12 cellular contexts compared by ENCODE assay signal in genomic region chr17:32496348-32497078, GRCh38. TPM values are rescaled to one million over a fixed set of nuclear protein-coding genes. Genes with fewer than 3 reads are reported as not detected.
DNase-seq lines count a peak whose midpoint lies in the region; ATAC-seq and TF ChIP-seq lines count a peak whose summit lies in the region.
"Had no signal": no experiment of that assay in that cellular context is flagged by ENCODE, and none has a peak within 500 bp of the region (broad histone marks: within the 10 kb centered on the region; RNA-seq: fewer than 3 reads in every experiment).

No MANE protein-coding gene starts in this region.

- no peaks in the 10 kb centered on the region for H4K20me1 ChIP-seq in mammary epithelial cell (ENCODE audit: insufficient read depth, low read length)

- no peaks in the 10 kb centered on the region for H3K36me3 ChIP-seq in mammary epithelial cell (ENCODE audit: insufficient read depth, low read length)
- no peaks in the 10 kb centered on the region; the same call in 1 of the 2 replicates for H3K36me3 ChIP-seq in Caco-2 (ENCODE audit: control insufficient read depth, insufficient read depth, low read length)
- H3K36me3 ChIP-seq: ovary had no signal

- DNase-seq in AG04449 (ENCODE audit: low read depth, low spot score) (peak; percentile 45), HPDE6-E6E7 (ENCODE audit: extremely low spot score) (peak; percentile 66), mammary epithelial cell (peak; percentile 73), activated gamma-delta T cell treated with Interleukin-2 at 50 U/mL for 16 hours (no peak), Caco-2 (no peak)
- DNase-seq: effector CD4-positive, alpha-beta T cell; Kasumi-1 had no signal

- H3K27ac Mint-ChIP-seq in Caco-2 (ENCODE audit: unreplicated experiment) = no peak overlapping the region
- H3K27ac Mint-ChIP-seq: activated T-helper 17 cell treated with anti-CD3 and anti-CD28 coated beads, Interleukin-2, amount 50 U/mL, for 72 hours had no signal

- H3K4me3 ChIP-seq in AG04449 (ENCODE audit: low read depth, low read length) (no peak overlapping the region), mammary epithelial cell (replicated peaks in 1 of 3; ENCODE audit: insufficient read depth in 1 of 3, low read depth in 2 of 3, low read length in 3 of 3) (no peak overlapping the region), Caco-2 (ENCODE audit: low read depth, low read length) (no peak overlapping the region)
- H3K4me3 ChIP-seq: ovary had no signal

- H3K4me1 ChIP-seq in mammary epithelial cell (ENCODE audit: insufficient read depth, low read length) (peaks cover 34% of the 10 kb centered on the region), Caco-2 (no peaks in the 10 kb centered on the region)

- H3K9me3 ChIP-seq in mammary epithelial cell (replicated peaks; ENCODE audit: insufficient read depth, low read length) (no peaks in the 10 kb centered on the region), Caco-2 (no peaks in the 10 kb centered on the region)
- H3K9me3 ChIP-seq: ovary had no signal

- no peaks in the 10 kb centered on the region for H3K27me3 ChIP-seq in mammary epithelial cell (ENCODE audit: insufficient read depth, low read length)
- H3K27me3 ChIP-seq in layer of hippocampus (ENCODE audit: control insufficient read depth, insufficient read depth, low read length) = no peaks in the 10 kb centered on the region
- H3K27me3 ChIP-seq in Caco-2 (replicated peaks; ENCODE audit: control insufficient read depth, insufficient read depth, low read length) = no peaks in the 10 kb centered on the region
- H3K27me3 ChIP-seq: ovary had no signal

- in situ Hi-C loops in mammary epithelial cell (cut with MboI; ENCODE audit: low sequenced_read_pairs in 2 of 2) = no loop called here

- intact Hi-C loops in mammary epithelial cell (cut with micrococcal nuclease) = no loop called here
- intact Hi-C loops in Caco-2 (cut with micrococcal nuclease; ENCODE audit: unreplicated experiment) = no loop called here

- ATAC-seq in HG03432 (IDR thresholded peaks at IDR 0.05; ENCODE audit: unreplicated experiment) = no peak
- ATAC-seq in GM18861 (IDR thresholded peaks at IDR 0.05; ENCODE audit: unreplicated experiment) = no peak
- ATAC-seq: activated T-helper 17 cell treated with anti-CD3 and anti-CD28 coated beads, Interleukin-2, amount 50 U/mL, for 72 hours had no signal

- H3K4me2 ChIP-seq in mammary epithelial cell (ENCODE audit: insufficient read depth, low read depth, low read length) = peak overlapping the region; percentile 43

- H3K4me3 Mint-ChIP-seq in Caco-2 (ENCODE audit: unreplicated experiment) = no peak overlapping the region
- H3K4me3 Mint-ChIP-seq: activated T-helper 17 cell treated with anti-CD3 and anti-CD28 coated beads, Interleukin-2, amount 50 U/mL, for 72 hours had no signal

- dilution Hi-C loops in mammary epithelial cell (cut with HindIII; ENCODE audit: low sequenced_read_pairs) = no loop called here

- POLR2A ChIA-PET in AG04449 (lab: Yijun Ruan, JAX) = interaction anchor here (1.0 to 1.9 kb wide), 2 partner anchors 8 to 9 kb away, joined by 3 to 11 read pairs; partner anchors contain the start of gene CDK5R1
- POLR2A ChIA-PET in Caco-2 (lab: Charles Lee) = no interaction called here

- BruUV-seq in mammary epithelial cell (replicated peaks; lab: Mats Ljungman, UMichigan) (no TSS peak), Caco-2 (replicated peaks; lab: Mats Ljungman, UMichigan) (no TSS peak)

- no peaks in the 10 kb centered on the region for H3K27me3 Mint-ChIP-seq in Caco-2 (ENCODE audit: insufficient read depth, unreplicated experiment)
- H3K27me3 Mint-ChIP-seq: activated T-helper 17 cell treated with anti-CD3 and anti-CD28 coated beads, Interleukin-2, amount 50 U/mL, for 72 hours had no signal

- H3K79me2 ChIP-seq in mammary epithelial cell (ENCODE audit: insufficient read depth, low read length) = no peaks in the 10 kb centered on the region

- H2AFZ ChIP-seq in mammary epithelial cell (ENCODE audit: low read depth, low read length) = peak overlapping the region; percentile 70

- H3K9me3 Mint-ChIP-seq in Caco-2 (ENCODE audit: unreplicated experiment) = no peaks in the 10 kb centered on the region
- H3K9me3 Mint-ChIP-seq: activated T-helper 17 cell treated with anti-CD3 and anti-CD28 coated beads, Interleukin-2, amount 50 U/mL, for 72 hours had no signal

- peak overlapping the region; percentile 59 for H3K27ac ChIP-seq in mammary epithelial cell (ENCODE audit: insufficient read depth, low read depth, low read length)
- H3K27ac ChIP-seq in layer of hippocampus (ENCODE audit: low read depth, low read length) = peak overlapping the region; percentile 30

- no peak overlapping the region for H3K9ac ChIP-seq in mammary epithelial cell (ENCODE audit: insufficient read depth, low read length)

- peaks cover 57% of the 10 kb centered on the region for H3K36me3 Mint-ChIP-seq in Caco-2 (ENCODE audit: insufficient read depth, unreplicated experiment)

- WGBS in mammary epithelial cell (ENCODE audit: low coverage, missing lambda C conversion rate) = 54% methylated on average over 14 of the region's 19 CpGs

- TF ChIP-seq CTCF in AG04449 (IDR thresholded peaks at IDR 0.05; ENCODE audit: insufficient read depth, low read length, missing control alignments) (no peak), mammary epithelial cell (conservative IDR thresholded peaks at IDR 0.05 in 1 of 2, IDR thresholded peaks at IDR 0.05 in 1 of 2; ENCODE audit: extremely low read depth in 1 of 2, insufficient read depth in 1 of 2, low read depth in 1 of 2, low read length in 2 of 2) (no peak), Caco-2 (IDR thresholded peaks at IDR 0.05; ENCODE audit: insufficient read depth in 1 of 2, low read depth in 1 of 2, low read length in 1 of 2, severe bottlenecking in 1 of 2, unreplicated experiment in 1 of 2) (no peak)

- H3K4me1 Mint-ChIP-seq in Caco-2 (ENCODE audit: low read depth, unreplicated experiment) = no peaks in the 10 kb centered on the region

- CTCF ChIA-PET in AG04449 (lab: Yijun Ruan, JAX) = interaction anchor here (1.0 to 2.3 kb wide), 5 partner anchors 9 to 261 kb away, joined by 3 to 9 read pairs (median 4); partner anchors contain the start of gene CDK5R1
- CTCF ChIA-PET in mammary epithelial cell (lab: Charles Lee; ENCODE audit: low non-redundant PET) = no interaction called here
- CTCF ChIA-PET in Caco-2 (lab: Charles Lee) = no interaction called here

RNA-seq across cellular contexts. Expression of gene CDK5R1, which starts 9.7 kb away (rescaled TPM):
- total RNA-seq in mammary epithelial cell (1 to 10 TPM; 1.7 to 4.9 TPM), Caco-2 (2022) (6.6 and 7.3 TPM in 2 replicates)
- polyA plus RNA-seq in mammary epithelial cell = 2.6 TPM
- 10.1 TPM for polyA minus RNA-seq in mammary epithelial cell

RNA-seq across cellular contexts. Expression of gene PSMD11, which starts 52.2 kb away (rescaled TPM):
- total RNA-seq in mammary epithelial cell = 100 to 1,000 TPM in 1 of 2 donors, 10 to 100 TPM in 1; 93.5 to 131 TPM
- polyA plus RNA-seq in mammary epithelial cell = 114 TPM
- polyA minus RNA-seq in mammary epithelial cell = 127 TPM
- total RNA-seq in Caco-2 (2022) = 198 and 208 TPM in 2 replicates

Comparison
In these comparisons a context has a peak if more than half of its experiments do, and no peak if none do; other contexts are left out.
1. DNase-seq: peak in AG04449 (single experiment), HPDE6-E6E7 (single experiment) and mammary epithelial cell (single experiment); none in activated gamma-delta T cell treated with Interleukin-2 at 50 U/mL for 16 hours (single experiment) and Caco-2 (0 of 2).